In the genomic region with DNA sequence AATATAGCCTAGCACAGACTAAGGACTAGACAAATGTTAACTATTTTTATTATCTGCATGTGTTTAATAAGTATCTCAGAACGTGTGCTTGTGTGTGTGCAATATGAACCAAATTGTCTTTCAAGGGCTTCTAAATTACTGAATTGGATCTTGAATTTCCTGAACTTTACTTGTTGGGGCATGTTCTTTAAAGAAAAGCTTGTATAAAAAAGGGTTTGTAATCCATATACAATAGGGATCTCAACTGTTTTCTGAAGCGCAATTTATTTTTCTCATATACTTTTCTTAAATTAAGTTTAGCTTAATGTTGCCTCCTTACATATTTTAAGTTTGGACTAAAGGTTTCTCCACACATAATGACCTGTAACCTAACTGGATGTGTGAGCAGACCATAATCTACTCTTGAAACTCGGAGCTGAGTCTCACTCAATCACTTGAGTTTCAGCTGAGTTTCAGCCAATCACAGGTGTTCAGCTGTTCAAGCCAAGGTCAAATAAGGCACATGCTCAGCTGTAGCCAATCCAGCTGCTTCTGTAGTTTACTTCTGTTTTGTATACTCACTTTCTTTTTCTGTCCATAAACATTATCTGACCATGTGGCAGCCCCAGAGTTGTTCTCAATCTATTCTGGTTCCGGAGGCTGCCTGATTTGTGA, we compare ENCODE assay signal across 8 cellular contexts.
DNase-seq lines count a peak whose midpoint lies in the region; ATAC-seq, FAIRE-seq and TF ChIP-seq lines count a peak whose summit lies in the region.

No MANE protein-coding gene starts in this region.

- SMC1A ChIA-PET in GM12878 (lab: Charles Lee; ENCODE audit: uncharacterized antibody, unreplicated experiment): interaction anchor here (0.7 to 12.1 kb wide), 18 partner anchors 9 to 195 kb away, joined by 3 to 237 read pairs (median 6); partner anchors contain the start of gene CDK5R1

- peak overlapping the region; percentile 41 for H3K9ac ChIP-seq in GM12878 (ENCODE audit: control insufficient read depth, insufficient read depth, low read length)

- peak; percentile 97 for FAIRE-seq in GM12892 (lab: Jason Lieb, UNC)
- peak; percentile 84 for FAIRE-seq in GM12878 (lab: Jason Lieb, UNC)

- no peak for TF ChIP-seq CTCF in GM12878 (IDR thresholded peaks at IDR 0.05 in 2 of 3, conservative IDR thresholded peaks at IDR 0.05 in 1 of 3; ENCODE audit: control insufficient read depth in 2 of 3, extremely low read depth in 1 of 3, insufficient read depth in 1 of 3, low read depth in 3 of 3, low read length in 3 of 3)

- no peaks in the 10 kb centered on the region for H3K27me3 ChIP-seq in GM12878 (replicated peaks in 1 of 2; ENCODE audit: control insufficient read depth in 2 of 2, insufficient read depth in 2 of 2, low read length in 1 of 2)

- DNase-seq in GM12892 (ENCODE audit: insufficient read length): peak; percentile 50
- peak; percentile 92 for DNase-seq in GM12878 (ENCODE audit: low read depth, low spot score)
- DNase-seq in T-helper 1 cell: no peak
- no peak for DNase-seq in amygdala (lab: John Stamatoyannopoulos, UW)
- no peak for DNase-seq in NCI-H1694 (lab: John Stamatoyannopoulos, UW)
- DNase-seq in NCI-H69 (lab: John Stamatoyannopoulos, UW): no peak

- H3K4me1 ChIP-seq in GM12878 (ENCODE audit: control insufficient read depth, insufficient read depth, low read length): peaks cover 43% of the 10 kb centered on the region

- H3K79me2 ChIP-seq in GM12878 (ENCODE audit: control insufficient read depth, insufficient read depth, low read length): no peaks in the 10 kb centered on the region

- no peak overlapping the region; the same call in 1 of the 2 replicates for H2AFZ ChIP-seq in GM12878 (ENCODE audit: control insufficient read depth, low read depth, low read length)

- in situ Hi-C loops in GM12878 (cut with MboI): no loop called here

- no peak for TF ChIP-seq RAD21 in GM12878 (IDR thresholded peaks at IDR 0.05; ENCODE audit: insufficient read depth, low read depth, low read length)

- no peaks in the 10 kb centered on the region for H4K20me1 ChIP-seq in GM12878 (ENCODE audit: control insufficient read depth, insufficient read depth)

- TF ChIP-seq POLR2A in GM12892 (IDR thresholded peaks at IDR 0.05; ENCODE audit: low read depth, low read length): no peak
- TF ChIP-seq POLR2A in GM12878 (IDR thresholded peaks at IDR 0.05; ENCODE audit: low read depth, low read length): no peak; the same call in 1 of the 2 replicates

- H3K9me3 ChIP-seq in GM12878 (replicated peaks; ENCODE audit: control insufficient read depth, insufficient read depth, low read length): no peaks in the 10 kb centered on the region

- peak overlapping the region; percentile 87 for H3K4me2 ChIP-seq in GM12878 (ENCODE audit: control insufficient read depth, insufficient read depth)

- POLR2A ChIA-PET in GM12878 (lab: Charles Lee): interaction anchor here (0.6 to 3.9 kb wide), 15 partner anchors 9 to 270 kb away, joined by 3 to 36 read pairs (median 6); partner anchors contain the start of gene CDK5R1

- H3K4me3 ChIP-seq in GM12878: no peak overlapping the region

- H3K36me3 ChIP-seq in GM12878 (ENCODE audit: control insufficient read depth in 2 of 2, insufficient read depth in 2 of 2, low read length in 1 of 2): no peaks in the 10 kb centered on the region

- H3K27ac ChIP-seq in GM12878 (ENCODE audit: control insufficient read depth, insufficient read depth): peak overlapping the region; percentile 94

- BruUV-seq in GM12878 (replicated peaks; lab: Mats Ljungman, UMichigan): TSS peak; percentile 71

- RAD21 ChIA-PET in GM12878 (lab: Charles Lee; ENCODE audit: unreplicated experiment): interaction anchor here (0.7 to 2.9 kb wide), 21 partner anchors 9 to 115 kb away, joined by 3 to 69 read pairs (median 6); partner anchors contain the start of genes CDK5R1 and PSMD11

- TF ChIP-seq EP300 in GM12878 (IDR thresholded peaks at IDR 0.05; ENCODE audit: borderline replicate concordance in 1 of 2, control insufficient read depth in 1 of 2, low read depth in 2 of 2, low read length in 2 of 2): no peak

- under 1% methylated on average over 4 of the region's 4 CpGs for WGBS in GM12878 (ENCODE audit: insufficient coverage, insufficient replicate concordance, low lambda C conversion rate, missing lambda C conversion rate)

- intact Hi-C loops in GM12878 (cut with micrococcal nuclease; ENCODE audit: unreplicated experiment): loop anchor here (2.0 kb wide), 2 partner anchors 36 to 72 kb away; partner anchors contain the start of gene CDK5R1

- CTCF ChIA-PET in GM12878 (lab: Yijun Ruan, JAX): interaction anchor here (0.7 to 2.3 kb wide), 10 partner anchors 9 to 76 kb away, joined by 3 to 19 read pairs (median 6); partner anchors contain the start of gene CDK5R1

- ATAC-seq in GM19467 (IDR thresholded peaks at IDR 0.05; ENCODE audit: unreplicated experiment) (peak; percentile 78), HG03280 (IDR thresholded peaks at IDR 0.05; ENCODE audit: unreplicated experiment) (peak; percentile 90), GM12878 (peak; percentile 97)

TF ChIP-seq in GM12878, 131 proteins besides CTCF, POLR2A, EP300 and RAD21 (continues in another document):
- no peak for TF ChIP-seq CEBPZ (IDR thresholded peaks at IDR 0.05; ENCODE audit: low read depth, low read length)
- no peak for TF ChIP-seq NFXL1 (IDR thresholded peaks at IDR 0.05; ENCODE audit: borderline replicate concordance)
- no peak for TF ChIP-seq IKZF1 (conservative IDR thresholded peaks at IDR 0.05)
- no peak for TF ChIP-seq CBX3 (IDR thresholded peaks at IDR 0.05; ENCODE audit: borderline replicate concordance, low read depth)
- TF ChIP-seq PAX8 (IDR thresholded peaks at IDR 0.05): no peak
- TF ChIP-seq TAF1 (IDR thresholded peaks at IDR 0.05; ENCODE audit: borderline replicate concordance, low read depth, low read length): peak; percentile 25; the same call in 1 of the 2 replicates
- TF ChIP-seq MEF2B (IDR thresholded peaks at IDR 0.05; ENCODE audit: partially characterized antibody, poor library complexity, severe bottlenecking): no peak
- TF ChIP-seq ZSCAN29 (IDR thresholded peaks at IDR 0.05): no peak
- TF ChIP-seq BMI1 (IDR thresholded peaks at IDR 0.05; ENCODE audit: borderline replicate concordance): no peak
- no peak for TF ChIP-seq RBBP5 (conservative IDR thresholded peaks at IDR 0.05)
- TF ChIP-seq SKIL (IDR thresholded peaks at IDR 0.05; ENCODE audit: low read depth, poor library complexity, severe bottlenecking): no peak

Comparison
In these comparisons a context has a peak if more than half of its experiments do, and no peak if none do; other contexts are left out.
1. DNase-seq: peak in GM12892 (single experiment) and GM12878 (single experiment); none in T-helper 1 cell (0 of 5), amygdala (0 of 56), NCI-H1694 (single experiment) and NCI-H69 (single experiment).
2. Peak in every context shown above with its lines, with median percentiles within 50 percentile points of each other: ATAC-seq.